ENCODE assay signal across 8 cellular contexts in the genomic region with DNA sequence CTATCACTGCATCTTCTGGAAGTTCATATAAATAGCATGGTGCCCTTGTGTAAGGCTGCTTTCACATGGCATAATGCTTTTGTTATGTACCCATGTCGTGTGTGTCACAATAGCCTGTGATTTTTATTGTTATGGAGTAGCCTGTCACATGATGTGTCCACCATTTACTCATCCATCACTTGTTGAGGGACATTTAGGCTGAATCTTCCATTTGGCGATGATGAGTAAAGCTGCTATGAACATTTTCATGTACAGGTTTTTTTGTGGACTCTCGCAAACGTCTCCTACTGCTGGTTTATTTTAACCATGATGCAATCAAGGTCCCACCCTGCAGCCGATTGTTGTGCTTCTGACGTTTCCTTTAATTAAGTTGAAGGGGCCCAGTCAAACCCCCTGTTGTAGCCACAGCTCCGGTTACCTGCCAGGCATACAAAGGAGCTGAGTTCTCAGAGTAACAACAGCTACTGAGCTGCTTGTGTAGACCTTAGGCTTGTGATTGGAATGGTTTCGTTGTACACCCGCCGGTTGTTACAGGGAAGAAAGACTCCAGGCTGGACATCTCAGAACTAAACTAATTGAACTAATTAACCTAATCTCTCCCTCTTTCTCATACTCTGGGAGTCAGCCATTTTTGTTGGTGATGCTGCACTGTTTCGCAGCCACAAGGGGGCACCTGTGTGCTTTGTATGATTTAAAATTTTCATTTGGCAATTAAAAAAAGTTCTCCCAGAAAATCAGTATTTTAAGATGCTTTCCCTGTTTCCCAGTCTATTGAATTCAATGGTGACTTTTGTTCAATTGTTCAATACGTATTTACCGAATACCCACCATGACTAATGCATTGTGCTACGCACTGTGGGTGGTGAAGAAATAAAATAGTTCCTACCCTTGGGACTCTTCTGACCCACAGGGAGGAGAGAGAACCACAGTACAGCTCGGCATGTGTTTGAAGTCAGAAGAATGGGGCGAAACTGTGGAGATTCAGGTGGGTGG.
DNase-seq lines count a peak whose midpoint lies in the region; ATAC-seq and TF ChIP-seq lines count a peak whose summit lies in the region.

No MANE protein-coding gene starts in this region.

- no peaks in the 10 kb centered on the region for H3K9me2 ChIP-seq in PC-9 (ENCODE audit: insufficient read depth)

- TF ChIP-seq CTCF in HFF-Myc (IDR thresholded peaks at IDR 0.05; ENCODE audit: low read depth, low read length, missing control alignments) (peak; percentile 91), PC-9 (conservative IDR thresholded peaks at IDR 0.05) (peak; percentile 91), heart right ventricle (IDR thresholded peaks at IDR 0.05) (peak; percentile 86 to 97 (median 95))

- peak in 4 of 8 donors; percentile 44 to 61 (median 54) for ATAC-seq in heart right ventricle
- no peak for ATAC-seq in GM21390 (IDR thresholded peaks at IDR 0.05; ENCODE audit: unreplicated experiment)
- no peak for ATAC-seq in HG03280 (IDR thresholded peaks at IDR 0.05; ENCODE audit: unreplicated experiment)

- H3K4me2 ChIP-seq in PC-9: no peak overlapping the region

- H3K36me3 ChIP-seq in PC-9 (ENCODE audit: low read depth) (no peaks in the 10 kb centered on the region), heart right ventricle (no peaks in the 10 kb centered on the region)

- no peaks in the 10 kb centered on the region for H3F3A ChIP-seq in PC-9 (ENCODE audit: insufficient read depth, low read depth)

- no peaks in the 10 kb centered on the region for H3K9me3 ChIP-seq in PC-9 (ENCODE audit: insufficient read depth, low read depth)
- no peaks in the 10 kb centered on the region for H3K9me3 ChIP-seq in heart right ventricle

- H3K27me3 ChIP-seq in PC-9 (ENCODE audit: insufficient read depth, low read depth): no peaks in the 10 kb centered on the region
- H3K27me3 ChIP-seq in heart right ventricle: no peaks in the 10 kb centered on the region

- CTCF ChIA-PET in PC-9 (lab: Charles Lee): interaction anchor here (0.6 to 0.7 kb wide), 3 partner anchors 444 to 871 kb away, joined by 4 to 7 read pairs (median 5); no protein-coding TSS in a partner anchor

- 0 out of 2 replicates have a peak, but pooled peaks cover 6% of the 10 kb centered on the region for H4K20me1 ChIP-seq in PC-9 (ENCODE audit: insufficient read depth)

- H3K4me3 ChIP-seq in HFF-Myc (replicated peaks; ENCODE audit: low read depth, low read length) (no peak overlapping the region), PC-9 (no peak overlapping the region), heart right ventricle (no peak overlapping the region)

- no peak overlapping the region for H2AFZ ChIP-seq in PC-9

- WGBS in heart right ventricle, 2 donors: 36 to 39% methylated on average over 16 of the region's 16 CpGs

- H3K27ac ChIP-seq in PC-9 (no peak overlapping the region), heart right ventricle (no peak overlapping the region)

- intact Hi-C loops in PC-9 (cut with micrococcal nuclease; ENCODE audit: unreplicated experiment): loop anchor here (1.0 to 5.0 kb wide), 5 partner anchors 286 to 862 kb away; no protein-coding TSS in a partner anchor
- intact Hi-C loops in heart right ventricle (cut with DNase I): loop anchor here (1.0 to 10.0 kb wide), 11 partner anchors 132 to 871 kb away; no protein-coding TSS in a partner anchor

- BruUV-seq in PC-9 (replicated peaks; lab: Mats Ljungman, UMichigan): no TSS peak

- DNase-seq in CD1c-positive myeloid dendritic cell (ENCODE audit: extremely low spot score) (peak; percentile 70), HFF-Myc (ENCODE audit: extremely low read depth, low read depth) (no peak), PC-9 (peak in 1 of 2 experiments; percentile 37), heart right ventricle (peak; percentile 23 to 33), retina (peak; percentile 80)
- DNase-seq in activated naive CD4-positive, alpha-beta T cell treated with anti-CD3 and anti-CD28 coated beads, Interleukin-2, amount 50 U/mL, for 16 hours: peak; percentile 44

- no peaks in the 10 kb centered on the region for H3K79me2 ChIP-seq in PC-9 (ENCODE audit: low read depth)

- H3K4me1 ChIP-seq in PC-9 (replicated peaks; ENCODE audit: insufficient read depth) (no peaks in the 10 kb centered on the region), heart right ventricle (peaks cover 0 to 19% (median 0%) of the 10 kb centered on the region in 9 donors)

- POLR2A ChIA-PET in PC-9 (lab: Charles Lee; ENCODE audit: unreplicated experiment): no interaction called here
